Comparison of ENCODE assay signal across 8 cellular contexts in the genomic region with DNA sequence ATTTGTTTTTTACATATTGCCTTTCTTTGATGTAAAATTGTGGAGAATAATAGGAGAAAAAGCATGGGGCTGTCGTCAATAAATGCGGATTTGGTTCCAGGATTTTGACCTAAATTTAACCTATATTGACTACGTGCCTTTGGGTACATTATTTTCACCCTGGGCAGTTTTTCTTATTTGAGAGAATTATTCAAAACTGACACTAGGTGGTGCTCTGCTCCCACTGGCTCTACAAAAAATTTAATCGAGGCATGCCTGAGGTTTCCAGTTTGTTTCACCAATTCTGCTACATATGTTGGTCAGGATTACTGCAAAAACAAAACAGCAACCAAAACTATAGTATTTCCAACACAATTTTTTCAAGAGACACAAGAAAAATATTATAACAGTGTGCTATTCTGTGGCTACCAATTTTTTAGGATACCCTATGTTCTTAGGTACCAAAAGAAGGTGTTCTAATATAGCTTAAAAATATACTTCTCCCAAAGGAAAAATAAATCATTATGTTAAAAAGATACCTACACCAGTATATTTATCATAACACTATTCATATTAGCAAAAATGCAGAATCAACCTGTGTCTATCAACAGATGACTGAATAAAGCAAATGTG. TPM values are rescaled to one million over a fixed set of nuclear protein-coding genes. Genes with fewer than 3 reads are reported as not detected.
A peak's percentile ranks its signal among the peaks of the same experiment; 100 is the strongest.
DNase-seq lines count a peak whose midpoint lies in the region; ATAC-seq and TF ChIP-seq lines count a peak whose summit lies in the region.

No MANE protein-coding gene starts in this region.

- H3K4me3 Mint-ChIP-seq in CD14-positive monocyte: no peak overlapping the region

- no peak overlapping the region for H3K27ac Mint-ChIP-seq in CD14-positive monocyte

- peaks cover 12 to 24% (median 16%) of the 10 kb centered on the region in 3 donors for H3K27me3 Mint-ChIP-seq in CD14-positive monocyte (ENCODE audit: low read depth in 3 of 3)

- no peak overlapping the region for H3K4me3 ChIP-seq in PC-3 (ENCODE audit: low read length)
- no peak overlapping the region for H3K4me3 ChIP-seq in epithelial cell of esophagus (ENCODE audit: low read length)
- no peak overlapping the region for H3K4me3 ChIP-seq in osteoblast (ENCODE audit: insufficient read depth, low read length)

- no peak overlapping the region for H3K9ac ChIP-seq in PC-3 (ENCODE audit: low read length)

- CTCF ChIA-PET in PC-3 (lab: Charles Lee): no interaction called here

- H4K20me1 ChIP-seq in PC-3 (ENCODE audit: low read length) (no peaks in the 10 kb centered on the region), osteoblast (ENCODE audit: insufficient read depth, low read length) (no peaks in the 10 kb centered on the region)

- no peaks in the 10 kb centered on the region for H3K36me3 ChIP-seq in PC-3 (ENCODE audit: low read depth, low read length)
- H3K36me3 ChIP-seq in osteoblast (ENCODE audit: insufficient read depth, low read length): no peaks in the 10 kb centered on the region

- TSS peak; percentile 7 for BruUV-seq in PC-3 (replicated peaks; lab: Mats Ljungman, UMichigan)

- H3K27me3 ChIP-seq in PC-3 (ENCODE audit: low read length) (no peaks in the 10 kb centered on the region), osteoblast (ENCODE audit: insufficient read depth, low read length) (peaks cover 3% of the 10 kb centered on the region)

- DNase-seq in CD14-positive monocyte (ENCODE audit: low spot score): no peak
- peak; percentile 44 for DNase-seq in PC-3
- peak; percentile 59 for DNase-seq in epithelial cell of esophagus (ENCODE audit: low read depth)
- peak; percentile 75 for DNase-seq in osteoblast (ENCODE audit: insufficient read length, low spot score, missing footprints)
- no peak for DNase-seq in amniotic stem cell (lab: John Stamatoyannopoulos, UW)
- DNase-seq in KG1 (lab: John Stamatoyannopoulos, UW): no peak

- H3K4me1 ChIP-seq in PC-3 (ENCODE audit: insufficient read depth, low read length): 0 out of 2 replicates have a peak, but pooled peaks cover 5% of the 10 kb centered on the region
- no peaks in the 10 kb centered on the region for H3K4me1 ChIP-seq in osteoblast (ENCODE audit: insufficient read depth, low read length)

- H3K36me3 Mint-ChIP-seq in CD14-positive monocyte: no peaks in the 10 kb centered on the region

- H3F3A ChIP-seq in PC-3 (ENCODE audit: low read length, unreplicated experiment): no peaks in the 10 kb centered on the region

- POLR2A ChIA-PET in PC-3 (lab: Charles Lee; ENCODE audit: unreplicated experiment): interaction anchor here (0.6 kb wide), 1 partner anchor 81 kb away, joined by 5 read pairs; no protein-coding TSS in a partner anchor

- no peak overlapping the region for H3K4me2 ChIP-seq in PC-3 (ENCODE audit: low read length)
- no peak overlapping the region for H3K4me2 ChIP-seq in osteoblast (ENCODE audit: insufficient read depth, low read length)

- H3K79me2 ChIP-seq in PC-3 (ENCODE audit: low read length) (no peaks in the 10 kb centered on the region), osteoblast (ENCODE audit: insufficient read depth, low read length) (no peaks in the 10 kb centered on the region)

- intact Hi-C loops in CD14-positive monocyte (cut with micrococcal nuclease) (loop anchor here (1.0 to 10.0 kb wide), 3 partner anchors 106 to 584 kb away; no protein-coding TSS in a partner anchor), PC-3 (cut with micrococcal nuclease) (loop anchor here (1.0 to 5.0 kb wide), 4 partner anchors 56 to 254 kb away; a partner anchor contains a TSS)

- H2AFZ ChIP-seq in PC-3 (ENCODE audit: low read length): no peak overlapping the region
- H2AFZ ChIP-seq in osteoblast (ENCODE audit: low read length): no peak overlapping the region

- H3K9me3 ChIP-seq in PC-3 (ENCODE audit: low read length) (no peaks in the 10 kb centered on the region), osteoblast (ENCODE audit: low read depth, low read length) (no peaks in the 10 kb centered on the region)

- H3K4me1 Mint-ChIP-seq in CD14-positive monocyte: peaks cover 4% of the 10 kb centered on the region

- no peak overlapping the region for H3K27ac ChIP-seq in PC-3 (ENCODE audit: low read length)
- H3K27ac ChIP-seq in osteoblast (ENCODE audit: low read depth, low read length): no peak overlapping the region

- no peaks in the 10 kb centered on the region for H3K9me3 Mint-ChIP-seq in CD14-positive monocyte

- H3K9me2 ChIP-seq in PC-3 (replicated peaks; ENCODE audit: low read length): no peaks in the 10 kb centered on the region

- ATAC-seq in GM18502 (IDR thresholded peaks at IDR 0.05; ENCODE audit: poor library complexity, unreplicated experiment) (peak; percentile 66), HG03460 (IDR thresholded peaks at IDR 0.05; ENCODE audit: unreplicated experiment) (peak; percentile 57), PC-3 (no peak)

- TF ChIP-seq CTCF in CD14-positive monocyte (IDR thresholded peaks at IDR 0.05) (peak; percentile 85), PC-3 (conservative IDR thresholded peaks at IDR 0.05; ENCODE audit: low read depth, low read length) (peak; percentile 74), epithelial cell of esophagus (IDR thresholded peaks at IDR 0.05; ENCODE audit: insufficient read depth, low read depth, low read length, missing control alignments) (peak; percentile 81), osteoblast (IDR thresholded peaks at IDR 0.05; ENCODE audit: extremely low read depth, low read depth, low read length) (peak; percentile 72)

RNA-seq across cellular contexts. Expression of a gene that starts 48.6 kb away (rescaled TPM):
- not detected for polyA plus RNA-seq in CD14-positive monocyte
- total RNA-seq in PC-3 (2014; rRNA removed): not detected in 2 replicates
- not detected in 2 replicates for total RNA-seq in osteoblast

RNA-seq across cellular contexts. Expression of a gene that starts 58.2 kb away (rescaled TPM):
- polyA plus RNA-seq in CD14-positive monocyte: 10 to 100 TPM; 21.3 to 30.1 TPM
- total RNA-seq in PC-3 (2014; rRNA removed) (2.7 and 4.6 TPM in 2 replicates), osteoblast (22.7 and 23.5 TPM in 2 replicates)

Comparison
In these comparisons a context has a peak if more than half of its experiments do, and no peak if none do; other contexts are left out.
1. DNase-seq: peak in PC-3 (single experiment), epithelial cell of esophagus (single experiment) and osteoblast (single experiment); none in CD14-positive monocyte (single experiment), amniotic stem cell (single experiment) and KG1 (single experiment).
2. Peak in every context shown above with its lines, with median percentiles within 50 percentile points of each other: CTCF ChIP-seq.